21 cellular contexts compared by ENCODE assay signal in the genomic region with DNA sequence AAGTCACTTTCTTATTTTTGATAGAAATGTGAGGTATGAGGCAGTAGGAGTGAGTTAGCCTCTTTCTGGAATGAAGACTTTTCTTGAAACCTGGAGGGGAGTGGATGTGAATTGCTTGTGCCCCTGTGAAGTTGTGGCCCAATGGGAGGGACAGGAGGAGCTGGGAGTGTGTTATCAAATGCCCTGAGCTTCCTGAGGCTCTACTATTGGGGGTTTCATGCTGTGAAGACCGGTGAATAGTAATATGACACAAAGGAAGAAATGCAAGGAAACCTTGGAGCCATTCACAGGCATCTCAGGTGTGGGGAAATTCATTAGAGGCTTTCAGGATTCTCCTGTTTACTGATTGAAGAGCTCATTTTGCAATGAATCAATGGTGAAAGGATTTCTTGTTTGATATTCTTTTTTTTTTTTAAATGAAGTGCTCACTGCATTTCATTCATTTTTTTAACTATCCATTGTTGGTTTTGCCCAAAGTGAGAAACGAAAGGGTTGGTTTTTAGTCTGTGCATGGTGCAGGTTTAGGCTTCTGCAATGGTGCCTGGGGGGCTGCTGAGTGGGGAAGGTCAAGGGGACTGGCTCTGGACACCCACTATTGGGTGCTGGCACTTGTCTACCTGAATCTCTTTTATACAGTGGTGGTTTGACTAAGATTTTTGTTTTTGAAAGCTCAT. TPM values are rescaled to one million over a fixed set of nuclear protein-coding genes. Genes with fewer than 3 reads are reported as not detected.
DNase-seq lines count a peak whose midpoint lies in the region; ATAC-seq and TF ChIP-seq lines count a peak whose summit lies in the region.
"Had no signal": no experiment of that assay in that cellular context is flagged by ENCODE, and none has a peak within 500 bp of the region (broad histone marks: within the 10 kb centered on the region; RNA-seq: fewer than 3 reads in every experiment).

No MANE protein-coding gene starts in this region.

- no peak overlapping the region for H3K23ac ChIP-seq in IMR-90 (ENCODE audit: low read depth, low read length)

- H2AK9ac ChIP-seq in IMR-90 (replicated peaks; ENCODE audit: low read depth, low read length, poor library complexity) = no peak overlapping the region

- in situ Hi-C loops in IMR-90 (cut with MboI; ENCODE audit: low sequenced_read_pairs) = no loop called here

- H3K27me3 Mint-ChIP-seq in WTC11 (ENCODE audit: low read depth) = no peaks in the 10 kb centered on the region
- H3K27me3 Mint-ChIP-seq: effector memory CD8-positive, alpha-beta T cell; stimulated activated naive CD8-positive, alpha-beta T cell treated with anti-CD3 and anti-CD28 coated beads, Interleukin-15, amount 100 ng/mL, for 72 hours had no signal

- H3K36me3 ChIP-seq in IMR-90 (ENCODE audit: control insufficient read depth, insufficient read depth, low read length) (no peaks in the 10 kb centered on the region), iPS-20b (ENCODE audit: insufficient read depth, low read depth, low read length) (no peaks in the 10 kb centered on the region), skeletal muscle satellite cell (ENCODE audit: insufficient read depth, low read length) (peaks cover 4% of the 10 kb centered on the region)
- H3K36me3 ChIP-seq: BLaER1, HAP-1 had no signal

- peak overlapping the region; percentile 42; the same call in 1 of the 2 replicates for H3K18ac ChIP-seq in IMR-90 (ENCODE audit: low read depth, low read length)

- H2BK15ac ChIP-seq in IMR-90 (ENCODE audit: low read depth, low read length) = 0 out of 3 replicates have a peak overlapping the region, but pooled peaks have one; percentile 59

- H3K9me1 ChIP-seq in IMR-90 (ENCODE audit: insufficient read depth, low read length) = no peaks in the 10 kb centered on the region; the same call in 1 of the 2 replicates

- no peak overlapping the region for H3K27ac ChIP-seq in IMR-90 (ENCODE audit: insufficient read depth, low read length)
- peak overlapping the region; percentile 79 for H3K27ac ChIP-seq in iPS-20b (ENCODE audit: low read length)
- H3K27ac ChIP-seq: BLaER1, heart left ventricle, right lobe of liver had no signal

- H3K9me3 Mint-ChIP-seq in WTC11 = no peaks in the 10 kb centered on the region
- H3K9me3 Mint-ChIP-seq: effector memory CD8-positive, alpha-beta T cell; stimulated activated naive CD8-positive, alpha-beta T cell treated with anti-CD3 and anti-CD28 coated beads, Interleukin-15, amount 100 ng/mL, for 72 hours had no signal

- H2BK20ac ChIP-seq in IMR-90 (ENCODE audit: low read depth, low read length) = 0 out of 2 replicates have a peak overlapping the region, but pooled peaks have one; percentile 41

- H3K4me1 Mint-ChIP-seq in WTC11 = peaks cover 57% of the 10 kb centered on the region

- H3K79me1 ChIP-seq in IMR-90 (ENCODE audit: low read depth in 1 of 2, low read length in 2 of 2) = no peaks in the 10 kb centered on the region

- H2BK120ac ChIP-seq in IMR-90 (ENCODE audit: low read depth, low read length) = peak overlapping the region; percentile 35; the same call in 1 of the 2 replicates

- WGBS in IMR-90 (ENCODE audit: extremely low coverage in 2 of 2, insufficient read length in 1 of 2), 2 experiments = 0% methylated on average over 1 of the region's 2 CpGs; no CpG with 5 or more reads in 1 of the 2 experiments

- H3K9ac ChIP-seq in IMR-90 (ENCODE audit: low read depth, low read length) (no peak overlapping the region), iPS-20b (ENCODE audit: low read depth, low read length) (peak overlapping the region; percentile 16; the same call in 1 of the 2 replicates), skeletal muscle satellite cell (ENCODE audit: low read depth, low read length) (peak overlapping the region; percentile 45)
- H3K9ac ChIP-seq: BLaER1 had no signal

- dilution Hi-C loops in IMR-90 (cut with HindIII; ENCODE audit: low sequenced_read_pairs, unreplicated experiment) = no loop called here

- H3K4me1 ChIP-seq in IMR-90 (ENCODE audit: control insufficient read depth, insufficient read depth, low read length) (peaks cover 2% of the 10 kb centered on the region), iPS-20b (ENCODE audit: insufficient read depth, low read length) (peaks cover 25% of the 10 kb centered on the region), skeletal muscle satellite cell (ENCODE audit: control insufficient read depth, insufficient read depth, low read length) (peaks cover 48% of the 10 kb centered on the region)
- H3K4me1 ChIP-seq: BLaER1, HAP-1 had no signal

- peak overlapping the region; percentile 4 for H2BK5ac ChIP-seq in IMR-90 (ENCODE audit: low read depth, low read length, poor library complexity, severe bottlenecking)

- H3K14ac ChIP-seq in IMR-90 (replicated peaks; ENCODE audit: low read depth, low read length) = peak overlapping the region; percentile 57; the same call in 1 of the 2 replicates

- peak overlapping the region; percentile 98 for H3K27ac Mint-ChIP-seq in WTC11
- H3K27ac Mint-ChIP-seq: effector memory CD8-positive, alpha-beta T cell; stimulated activated naive CD8-positive, alpha-beta T cell treated with anti-CD3 and anti-CD28 coated beads, Interleukin-15, amount 100 ng/mL, for 72 hours had no signal

- H3K4me3 ChIP-seq in IMR-90 (ENCODE audit: insufficient read depth, low read depth, low read length) (no peak overlapping the region), iPS-20b (ENCODE audit: low read length) (peak overlapping the region; percentile 40; the same call in 1 of the 2 replicates), skeletal muscle satellite cell (ENCODE audit: low read length) (peak overlapping the region; percentile 50)
- H3K4me3 ChIP-seq: BLaER1, HAP-1, heart left ventricle, right lobe of liver had no signal

- DNase-seq in IMR-90 = no peak
- DNase-seq in WTC11 (ENCODE audit: low spot score) = peak; percentile 13
- DNase-seq in NCI-H1694 (lab: John Stamatoyannopoulos, UW) = no peak
- no peak for DNase-seq in hypothalamus (lab: John Stamatoyannopoulos, UW)
- DNase-seq: activated CD4-positive, alpha-beta T cell treated with anti-CD3 and anti-CD28 coated beads, Interleukin-2, amount 50 U/mL, for 1 hour; anterior cingulate cortex; cerebellar nuclear complex; effector memory CD8-positive, alpha-beta T cell; heart left ventricle; left colon; NCI-H2081; NCI-H526 treated with DMSO at 0.1 percent for 48 hours; occipital lobe; right lobe of liver; stimulated activated CD4-positive, alpha-beta T cell treated with anti-CD3 and anti-CD28 coated beads, Interleukin-1b, Interleukin-23, amount 100 ng/mL, for 48 hours; stimulated activated naive CD8-positive, alpha-beta T cell treated with anti-CD3 and anti-CD28 coated beads, Interleukin-15, amount 100 ng/mL, for 72 hours had no signal

- H4K5ac ChIP-seq in IMR-90 (ENCODE audit: low read depth, low read length) = no peak overlapping the region

- TF ChIP-seq RAD21 in IMR-90 (IDR thresholded peaks at IDR 0.05; ENCODE audit: low read length) = no peak

- H3K4ac ChIP-seq in IMR-90 (ENCODE audit: low read depth, low read length) = peak overlapping the region; percentile 7

- peak overlapping the region in 1 of 2 experiments; percentile 29; a peak in 1 of 4 replicates for H4K8ac ChIP-seq in IMR-90 (ENCODE audit: low read depth in 2 of 2, low read length in 2 of 2)

- H4K20me1 ChIP-seq in IMR-90 (ENCODE audit: insufficient read depth, low read length) = no peaks in the 10 kb centered on the region
- H4K20me1 ChIP-seq: BLaER1 had no signal

- no peak for TF ChIP-seq CTCF in IMR-90 (conservative IDR thresholded peaks at IDR 0.05; ENCODE audit: low read depth, low read length)
- TF ChIP-seq CTCF in WTC11 (IDR thresholded peaks at IDR 0.05) = no peak

- peak overlapping the region; percentile 60 for H4K91ac ChIP-seq in IMR-90 (ENCODE audit: insufficient read depth, low read depth, low read length)

- TF ChIP-seq POLR2A in IMR-90 (IDR thresholded peaks at IDR 0.05; ENCODE audit: low read depth, low read length) = no peak

- peak overlapping the region; percentile 50 for H3K4me3 Mint-ChIP-seq in WTC11
- H3K4me3 Mint-ChIP-seq: effector memory CD8-positive, alpha-beta T cell; stimulated activated naive CD8-positive, alpha-beta T cell treated with anti-CD3 and anti-CD28 coated beads, Interleukin-15, amount 100 ng/mL, for 72 hours had no signal

- H3K9me3 ChIP-seq in IMR-90 (ENCODE audit: control insufficient read depth, insufficient read depth, low read length) (no peaks in the 10 kb centered on the region), iPS-20b (ENCODE audit: insufficient read depth, low read depth, low read length) (no peaks in the 10 kb centered on the region), skeletal muscle satellite cell (replicated peaks; ENCODE audit: low read length) (no peaks in the 10 kb centered on the region)
- H3K9me3 ChIP-seq: BLaER1, HAP-1, heart left ventricle, right lobe of liver had no signal

- no peak for ATAC-seq in IMR-90 (ENCODE audit: low read depth)
- peak; percentile 98 for ATAC-seq in WTC11
- ATAC-seq in HG03135 (IDR thresholded peaks at IDR 0.05; ENCODE audit: unreplicated experiment) = no peak
- ATAC-seq: effector memory CD8-positive, alpha-beta T cell; heart left ventricle; left colon; right lobe of liver; stimulated activated naive CD8-positive, alpha-beta T cell treated with anti-CD3 and anti-CD28 coated beads, Interleukin-15, amount 100 ng/mL, for 72 hours had no signal

- intact Hi-C loops in IMR-90 (cut with micrococcal nuclease) = no loop called here

- H3K36me3 Mint-ChIP-seq in WTC11 = no peaks in the 10 kb centered on the region

- CTCF ChIA-PET in IMR-90 (lab: Yijun Ruan, JAX) = no interaction called here
- CTCF ChIA-PET in WTC11 (lab: Charles Lee) = interaction anchor here (0.9 to 1.1 kb wide), 3 partner anchors 8 to 118 kb away, joined by 3 to 4 read pairs (median 3); a partner anchor contains a TSS

- H2AFZ ChIP-seq in IMR-90 (replicated peaks; ENCODE audit: low read length, poor library complexity) = no peak overlapping the region

- H3K27me3 ChIP-seq in IMR-90 (ENCODE audit: control insufficient read depth, insufficient read depth, low read length) = no peaks in the 10 kb centered on the region
- H3K27me3 ChIP-seq in iPS-20b (ENCODE audit: insufficient read depth, low read length) = no peaks in the 10 kb centered on the region
- no peaks in the 10 kb centered on the region for H3K27me3 ChIP-seq in skeletal muscle satellite cell (ENCODE audit: control insufficient read depth, insufficient read depth, low read length)
- H3K27me3 ChIP-seq: BLaER1, heart left ventricle, right lobe of liver had no signal

- POLR2A ChIA-PET in IMR-90 (lab: Charles Lee; ENCODE audit: unreplicated experiment) (no interaction called here), WTC11 (lab: Charles Lee) (interaction anchor here (1.8 kb wide), 1 partner anchor 8 kb away, joined by 4 read pairs; a partner anchor contains a TSS)

- BruUV-seq in IMR-90 (replicated peaks; lab: Mats Ljungman, UMichigan) = no TSS peak

- H3K56ac ChIP-seq in IMR-90 (ENCODE audit: extremely low read depth, insufficient read depth, low read length) = no peak overlapping the region

- no peak overlapping the region for H2AK5ac ChIP-seq in IMR-90 (ENCODE audit: low read depth, low read length)

- H3K4me2 ChIP-seq in IMR-90 (ENCODE audit: low read depth, low read length) = peak overlapping the region; percentile 3; the same call in 1 of the 2 replicates
- peak overlapping the region; percentile 74 for H3K4me2 ChIP-seq in skeletal muscle satellite cell (ENCODE audit: low read length)
- H3K4me2 ChIP-seq: BLaER1 had no signal

RNA-seq across cellular contexts. Expression of a gene that starts 8.2 kb away (rescaled TPM):
- total RNA-seq in IMR-90 (2012; rRNA removed) (2.7 and 2.8 TPM in 2 replicates), WTC11 (2021) (4.9 to 8.2 TPM (median 5.7 TPM) in 3 replicates)
- 0.42 and 0.44 TPM in 2 replicates for polyA plus RNA-seq in IMR-90 (2012; rRNA removed)
- 0.19 and 0.30 TPM in 2 replicates for polyA plus RNA-seq in IMR-90 (2012; cell fraction: cytosol; rRNA removed)
- 0.36 and 1.5 TPM in 2 replicates for polyA plus RNA-seq in IMR-90 (2012; cell fraction: nucleus; rRNA removed; ENCODE audit: low replicate concordance)
- total RNA-seq in skeletal muscle satellite cell (2012; rRNA removed) = 1.0 and 1.5 TPM in 2 replicates
